In genomic region chr7:128701062-128701785, GRCh38 we compare ENCODE assay signal across 18 cellular contexts. TPM values are rescaled to one million over a fixed set of nuclear protein-coding genes. Genes with fewer than 3 reads are reported as not detected.
A peak's percentile ranks its signal among the peaks of the same experiment; 100 is the strongest.
DNase-seq lines count a peak whose midpoint lies in the region; ATAC-seq and TF ChIP-seq lines count a peak whose summit lies in the region.
"Had no signal": no experiment of that assay in that cellular context is flagged by ENCODE, and none has a peak within 500 bp of the region (broad histone marks: within the 10 kb centered on the region; RNA-seq: fewer than 3 reads in every experiment).

No MANE protein-coding gene starts in this region.

- H3K27me3 Mint-ChIP-seq in H9 (ENCODE audit: low read depth) (peaks cover 23% of the 10 kb centered on the region), progenitor cell of endocrine pancreas (peaks cover 56% of the 10 kb centered on the region)
- H3K27me3 Mint-ChIP-seq in stimulated activated memory B cell treated with anti-CD40 and anti-IgM and Interleukin-4, amounts not matched to agents 10 μg/mL and 1 μg/mL and 100 μg/mL, for 72 hours = peaks cover 47% of the 10 kb centered on the region

- no peak overlapping the region for H3K56ac ChIP-seq in H9 (ENCODE audit: insufficient read length, low read depth, low read length)

- no peak overlapping the region for H4K8ac ChIP-seq in H9 (replicated peaks; ENCODE audit: insufficient read length, low read depth, low read length)

- H4K91ac ChIP-seq in H9 (ENCODE audit: insufficient read length, low read depth, low read length) = no peak overlapping the region

- H3K27me3 ChIP-seq in H9 (ENCODE audit: insufficient read depth, low read length) (no peaks in the 10 kb centered on the region), Panc1 (ENCODE audit: control insufficient read depth, insufficient read depth, low read length) (peaks cover 7% of the 10 kb centered on the region), testis (no peaks in the 10 kb centered on the region)
- H3K27me3 ChIP-seq: BE2C had no signal

- H3K9me3 Mint-ChIP-seq in H9 = peaks cover 0 to 6% of the 10 kb centered on the region in 2 experiments; a peak in 2 of 5 replicates
- H3K9me3 Mint-ChIP-seq in progenitor cell of endocrine pancreas (ENCODE audit: low read depth) = no peaks in the 10 kb centered on the region
- no peaks in the 10 kb centered on the region for H3K9me3 Mint-ChIP-seq in stimulated activated memory B cell treated with anti-CD40 and anti-IgM and Interleukin-4, amounts not matched to agents 10 μg/mL and 1 μg/mL and 100 μg/mL, for 72 hours
- H3K9me3 Mint-ChIP-seq: CD4-positive, alpha-beta T cell had no signal

- H2AFZ ChIP-seq in H9 (ENCODE audit: low read length) = no peak overlapping the region

- in situ Hi-C loops in Panc1 (cut with HindIII; ENCODE audit: low pct_unique_long_range_greater_than_20kb, low sequenced_read_pairs) = no loop called here

- no peak overlapping the region for H2BK5ac ChIP-seq in H9 (ENCODE audit: insufficient read length, low read length)

- no peak overlapping the region for H3K18ac ChIP-seq in H9 (ENCODE audit: insufficient read length, low read depth, low read length)

- no peak overlapping the region for H3K27ac ChIP-seq in H9 (ENCODE audit: insufficient read length, low read depth, low read length)
- H3K27ac ChIP-seq in Panc1 (ENCODE audit: low read length) = no peak overlapping the region
- H3K27ac ChIP-seq in testis = no peak overlapping the region
- H3K27ac ChIP-seq: SJSA1 had no signal

- WGBS in H9 (ENCODE audit: extremely low coverage, insufficient read length, low lambda C conversion rate) = no CpG with 5 or more reads among the region's 6 CpGs
- 72 to 76% methylated on average over 6 of the region's 6 CpGs for WGBS in testis, 2 donors

- no peak for ATAC-seq in Panc1
- ATAC-seq in stimulated activated memory B cell treated with anti-CD40 and anti-IgM and Interleukin-4, amounts not matched to agents 10 μg/mL and 1 μg/mL and 100 μg/mL, for 72 hours = no peak

- H3K4me3 Mint-ChIP-seq in H9 (no peak overlapping the region), progenitor cell of endocrine pancreas (ENCODE audit: low read depth) (no peak overlapping the region)
- H3K4me3 Mint-ChIP-seq in stimulated activated memory B cell treated with anti-CD40 and anti-IgM and Interleukin-4, amounts not matched to agents 10 μg/mL and 1 μg/mL and 100 μg/mL, for 72 hours = no peak overlapping the region
- H3K4me3 Mint-ChIP-seq: CD4-positive, alpha-beta T cell had no signal

- no peak overlapping the region for H3T11ph ChIP-seq in H9 (ENCODE audit: low read length)

- H3K36me3 Mint-ChIP-seq in H9 (ENCODE audit: insufficient read depth in 1 of 3, low read depth in 3 of 3) (peaks cover 0 to 5% (median 0%) of the 10 kb centered on the region in 3 experiments; a peak in 2 of 7 replicates), progenitor cell of endocrine pancreas (ENCODE audit: insufficient read depth) (no peaks in the 10 kb centered on the region)
- H3K36me3 Mint-ChIP-seq in stimulated activated memory B cell treated with anti-CD40 and anti-IgM and Interleukin-4, amounts not matched to agents 10 μg/mL and 1 μg/mL and 100 μg/mL, for 72 hours = no peaks in the 10 kb centered on the region

- no peaks in the 10 kb centered on the region for H3K36me3 ChIP-seq in Panc1 (ENCODE audit: control insufficient read depth, insufficient read depth, low read length)
- H3K36me3 ChIP-seq in testis (ENCODE audit: low read depth, missing control alignments) = no peaks in the 10 kb centered on the region
- H3K36me3 ChIP-seq: BE2C, SJSA1 had no signal

- H3K4me1 ChIP-seq in H9 (ENCODE audit: insufficient read depth, low read length) = peaks cover 3% of the 10 kb centered on the region; the same call in 1 of the 2 replicates
- H3K4me1 ChIP-seq in Panc1 (ENCODE audit: control insufficient read depth, insufficient read depth, low read length) = no peaks in the 10 kb centered on the region
- H3K4me1 ChIP-seq in testis = no peaks in the 10 kb centered on the region
- H3K4me1 ChIP-seq: BE2C had no signal

- H4K20me1 ChIP-seq in H9 (ENCODE audit: control insufficient read depth, insufficient read depth, insufficient read length) = no peaks in the 10 kb centered on the region

- DNase-seq in H9 = peak; percentile 86
- DNase-seq in Panc1 (ENCODE audit: low read depth, low spot score) = peak; percentile 35
- DNase-seq in epithelial cell of esophagus (ENCODE audit: low read depth) = peak; percentile 75
- no peak for DNase-seq in progenitor cell of endocrine pancreas (ENCODE audit: low spot score, unreplicated experiment)
- no peak for DNase-seq in testis
- DNase-seq in NCI-H526 treated with DMSO at 0.1 percent for 48 hours (lab: John Stamatoyannopoulos, UW) = no peak
- DNase-seq: BE2C; CD4-positive, alpha-beta T cell; DMS79 treated with DMSO at 0.1 percent for 48 hours; H7; IMR-90; Kasumi-1; MV-4-11; NCI-H1417; NCI-H187 treated with DMSO at 0.1 percent for 48 hours; NK-92 treated with Interleukin-12 subunit alpha and Interleukin-12 subunit beta, amount 100 ng/mL, for 24 hours had no signal

- H3K27ac Mint-ChIP-seq in H9 (peak overlapping the region in 1 of 3 experiments; percentile 45; a peak in 3 of 7 replicates), progenitor cell of endocrine pancreas (peak overlapping the region; percentile 9)
- no peak overlapping the region for H3K27ac Mint-ChIP-seq in stimulated activated memory B cell treated with anti-CD40 and anti-IgM and Interleukin-4, amounts not matched to agents 10 μg/mL and 1 μg/mL and 100 μg/mL, for 72 hours
- H3K27ac Mint-ChIP-seq: CD4-positive, alpha-beta T cell had no signal

- peaks cover 7% of the 10 kb centered on the region for H3K23me2 ChIP-seq in H9 (ENCODE audit: insufficient read length, low read depth, low read length, poor library complexity, severe bottlenecking)

- POLR2A ChIA-PET in Panc1 (lab: Charles Lee) = interaction anchor here (0.7 kb wide), 1 partner anchor 18 kb away, joined by 3 read pairs; no protein-coding TSS in a partner anchor

- H3K14ac ChIP-seq in H9 (ENCODE audit: insufficient read depth, low read length) = no peak overlapping the region

- CTCF ChIA-PET in Panc1 (lab: Charles Lee) = no interaction called here

- no peak overlapping the region for H3K23ac ChIP-seq in H9 (ENCODE audit: insufficient read length, low read depth, low read length)

- H3K79me2 ChIP-seq in H9 (ENCODE audit: insufficient read depth, low read length) = no peaks in the 10 kb centered on the region

- no TSS peak for BruUV-seq in Panc1 (replicated peaks; lab: Mats Ljungman, UMichigan)

- H3K4me1 Mint-ChIP-seq in H9 (peaks cover 54 to 60% of the 10 kb centered on the region in 2 experiments), progenitor cell of endocrine pancreas (ENCODE audit: low read depth) (peaks cover 5% of the 10 kb centered on the region)
- peaks cover 16% of the 10 kb centered on the region for H3K4me1 Mint-ChIP-seq in stimulated activated memory B cell treated with anti-CD40 and anti-IgM and Interleukin-4, amounts not matched to agents 10 μg/mL and 1 μg/mL and 100 μg/mL, for 72 hours

- intact Hi-C loops in Panc1 (cut with micrococcal nuclease; ENCODE audit: unreplicated experiment) = no loop called here
- intact Hi-C loops in testis (cut with DNase I; ENCODE audit: low total_unique reads) = no loop called here

- no peak overlapping the region for H4K5ac ChIP-seq in H9 (ENCODE audit: insufficient read length, low read depth, low read length)

- H3K4me2 ChIP-seq in H9 (ENCODE audit: insufficient read depth, insufficient read length, low read length) = no peak overlapping the region

- H3K4me3 ChIP-seq in Panc1 (ENCODE audit: low read depth in 2 of 2, low read length in 2 of 2) (no peak overlapping the region), epithelial cell of esophagus (ENCODE audit: low read length) (no peak overlapping the region), testis (no peak overlapping the region)
- H3K4me3 ChIP-seq: SJSA1 had no signal

- no peak overlapping the region for H3K4ac ChIP-seq in H9 (ENCODE audit: low read depth, low read length)

- no peak overlapping the region for H2BK15ac ChIP-seq in H9 (ENCODE audit: low read depth, low read length)

- no peak overlapping the region for H2BK20ac ChIP-seq in H9 (ENCODE audit: low read depth, low read length, poor library complexity, severe bottlenecking)

- H3K9me3 ChIP-seq in H9 (ENCODE audit: control insufficient read depth, low read depth, low read length) (no peaks in the 10 kb centered on the region), Panc1 (ENCODE audit: control insufficient read depth, insufficient read depth, low read depth, low read length) (no peaks in the 10 kb centered on the region), testis (no peaks in the 10 kb centered on the region)
- H3K9me3 ChIP-seq: BE2C had no signal

- H3K9ac ChIP-seq in H9 (ENCODE audit: extremely low read depth, insufficient read length, low read length) = no peak overlapping the region

- H2BK12ac ChIP-seq in H9 (ENCODE audit: insufficient read length, low read depth, low read length) = no peak overlapping the region

- no peak overlapping the region for H2AK5ac ChIP-seq in H9 (ENCODE audit: insufficient read length, low read length)

- no peak overlapping the region for H2BK120ac ChIP-seq in H9 (ENCODE audit: low read depth, low read length, poor library complexity, severe bottlenecking)

- no peak for TF ChIP-seq POLR2A in testis (IDR thresholded peaks at IDR 0.05)

- TF ChIP-seq CTCF in H9 (conservative IDR thresholded peaks at IDR 0.05) = no peak
- no peak for TF ChIP-seq CTCF in Panc1 (IDR thresholded peaks at IDR 0.05)
- TF ChIP-seq CTCF in epithelial cell of esophagus (IDR thresholded peaks at IDR 0.05; ENCODE audit: insufficient read depth, low read depth, low read length, missing control alignments) = no peak
- no peak for TF ChIP-seq CTCF in progenitor cell of endocrine pancreas (IDR thresholded peaks at IDR 0.05; ENCODE audit: unreplicated experiment)
- no peak for TF ChIP-seq CTCF in testis (IDR thresholded peaks at IDR 0.05)

- no peaks in the 10 kb centered on the region for H3K79me1 ChIP-seq in H9 (ENCODE audit: insufficient read depth, low read depth, low read length, poor library complexity, severe bottlenecking)

RNA-seq across cellular contexts. Expression of gene GARIN1A, which starts 29.1 kb away (rescaled TPM):
- total RNA-seq in H9 (2021) (0.50 and 0.98 TPM in 2 replicates), Panc1 (2021; ENCODE audit: unreplicated experiment) (1.2 TPM), progenitor cell of endocrine pancreas (5.1 and 7.4 TPM in 2 replicates), testis (10 to 100 TPM; 12.0 to 46.8 TPM)
- 1.4 TPM for polyA plus RNA-seq in Panc1 (2012; ENCODE audit: insufficient read length)
- 46.0 TPM for polyA plus RNA-seq in testis (ENCODE audit: insufficient read depth, low read depth, low replicate concordance)
- total RNA-seq: H7 had no signal

RNA-seq across cellular contexts. Expression of gene CALU, which starts 37.9 kb away (rescaled TPM):
- 168 TPM in 2 replicates for total RNA-seq in H9 (2021)
- total RNA-seq in Panc1 (2021; ENCODE audit: unreplicated experiment) = 210 TPM
- polyA plus RNA-seq in Panc1 (2012; ENCODE audit: insufficient read length) = 158 TPM
- total RNA-seq in progenitor cell of endocrine pancreas = 107 and 111 TPM in 2 replicates
- 10 to 100 TPM; 63.2 to 63.4 TPM for total RNA-seq in testis
- 81.4 TPM for polyA plus RNA-seq in testis (ENCODE audit: insufficient read depth, low read depth, low replicate concordance)

Comparison
In these comparisons a context has a peak if more than half of its experiments do, and no peak if none do; other contexts are left out.
1. DNase-seq: peak in H9 (single experiment), Panc1 (single experiment) and epithelial cell of esophagus (single experiment); none in progenitor cell of endocrine pancreas (single experiment), testis (single experiment) and NCI-H526 treated with DMSO at 0.1 percent for 48 hours (single experiment).